Comparison of ENCODE assay signal across 9 cellular contexts in the genomic region with DNA sequence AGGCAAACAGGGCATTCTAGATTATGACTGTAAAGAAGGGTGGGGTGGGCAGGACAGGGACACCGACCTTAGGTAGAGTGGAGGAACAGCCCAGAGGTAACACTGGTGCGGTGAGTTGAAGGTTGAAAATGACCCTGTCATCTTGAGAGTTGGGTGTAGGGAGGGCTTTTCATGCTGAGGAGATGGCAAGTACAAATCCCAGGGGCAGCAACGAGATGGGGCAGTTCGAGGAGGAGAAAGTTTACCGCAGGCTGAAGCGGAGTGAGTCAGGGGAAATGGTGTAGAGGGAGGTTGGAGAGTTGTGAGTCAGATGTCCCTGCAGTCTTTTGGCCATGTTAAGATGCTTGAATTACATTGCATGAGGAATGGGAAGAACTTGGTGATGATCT.
DNase-seq lines count a peak whose midpoint lies in the region; ATAC-seq, FAIRE-seq and TF ChIP-seq lines count a peak whose summit lies in the region.
"Had no signal": no experiment of that assay in that cellular context is flagged by ENCODE, and none has a peak within 500 bp of the region (broad histone marks: within the 10 kb centered on the region; RNA-seq: fewer than 3 reads in every experiment).

No MANE protein-coding gene starts in this region.

- H3K4me1 Mint-ChIP-seq in natural killer cell: peaks cover 54 to 66% of the 10 kb centered on the region in 2 donors
- peaks cover 23 to 26% of the 10 kb centered on the region in 2 donors for H3K4me1 Mint-ChIP-seq in effector memory CD8-positive, alpha-beta T cell (ENCODE audit: low read depth in 2 of 2)

- peaks cover 8% of the 10 kb centered on the region for H3K36me3 Mint-ChIP-seq in natural killer cell
- H3K36me3 Mint-ChIP-seq in effector memory CD8-positive, alpha-beta T cell (ENCODE audit: insufficient read depth): peaks cover 3% of the 10 kb centered on the region

- intact Hi-C loops in natural killer cell (cut with micrococcal nuclease): no loop called here

- H3K4me3 Mint-ChIP-seq in natural killer cell: peak overlapping the region; percentile 37
- H3K4me3 Mint-ChIP-seq in effector memory CD8-positive, alpha-beta T cell: no peak overlapping the region

- DNase-seq in GM12891 (ENCODE audit: insufficient read length, low spot score) (no peak), amniotic epithelial cell (ENCODE audit: low read depth) (peak; percentile 86), natural killer cell (no peak), DMS153 (lab: John Stamatoyannopoulos, UW) (no peak)
- DNase-seq in effector memory CD8-positive, alpha-beta T cell: no peak
- DNase-seq: activated gamma-delta T cell had no signal

- peak; percentile 57 for FAIRE-seq in GM12891 (lab: Jason Lieb, UNC)

- no peak for TF ChIP-seq POLR2A in GM12891 (IDR thresholded peaks at IDR 0.05; ENCODE audit: low read depth, low read length)

- peak; percentile 36 for ATAC-seq in HG03520 (IDR thresholded peaks at IDR 0.05; ENCODE audit: unreplicated experiment)
- no peak for ATAC-seq in natural killer cell
- no peak for ATAC-seq in effector memory CD8-positive, alpha-beta T cell (replicated peaks)
- no peak for ATAC-seq in GM21447 (IDR thresholded peaks at IDR 0.05; ENCODE audit: unreplicated experiment)
- ATAC-seq in HG03354 (IDR thresholded peaks at IDR 0.05; ENCODE audit: poor library complexity, severe bottlenecking, unreplicated experiment): no peak

- H3K27ac Mint-ChIP-seq in natural killer cell: peak overlapping the region; percentile 29 to 74
- H3K27ac Mint-ChIP-seq in effector memory CD8-positive, alpha-beta T cell: peak overlapping the region in 1 of 2 donors; percentile 20

- no peaks in the 10 kb centered on the region for H3K27me3 Mint-ChIP-seq in natural killer cell (ENCODE audit: low read depth in 2 of 2)
- H3K27me3 Mint-ChIP-seq in effector memory CD8-positive, alpha-beta T cell: no peaks in the 10 kb centered on the region

- peaks cover 0 to 3% of the 10 kb centered on the region in 2 donors for H3K9me3 Mint-ChIP-seq in natural killer cell
- H3K9me3 Mint-ChIP-seq in effector memory CD8-positive, alpha-beta T cell: no peaks in the 10 kb centered on the region

- TF ChIP-seq CTCF in natural killer cell (IDR thresholded peaks at IDR 0.05): no peak

TF ChIP-seq in GM12891, 5 proteins besides CTCF, POLR2A, EP300 and RAD21:
- no peak for TF ChIP-seq POLR2AphosphoS5 (IDR thresholded peaks at IDR 0.05; ENCODE audit: low read depth, low read length)
- TF ChIP-seq SPI1 (IDR thresholded peaks at IDR 0.05; ENCODE audit: low read depth, low read length): no peak
- no peak for TF ChIP-seq PAX5 (IDR thresholded peaks at IDR 0.05; ENCODE audit: insufficient read depth, low read length, severe bottlenecking)
- no peak for TF ChIP-seq POU2F2 (IDR thresholded peaks at IDR 0.05; ENCODE audit: low read depth, low read length)
- TF ChIP-seq TAF1 (IDR thresholded peaks at IDR 0.05; ENCODE audit: low read depth, low read length): no peak
